9 cellular contexts compared by ENCODE assay signal in genomic region chr21:16587671-16588379, GRCh38.
DNase-seq lines count a peak whose midpoint lies in the region; ATAC-seq, FAIRE-seq and TF ChIP-seq lines count a peak whose summit lies in the region.
"Had no signal": no experiment of that assay in that cellular context is flagged by ENCODE, and none has a peak within 500 bp of the region (broad histone marks: within the 10 kb centered on the region; RNA-seq: fewer than 3 reads in every experiment).

No MANE protein-coding gene starts in this region.

- H3K36me3 ChIP-seq in liver (ENCODE audit: control insufficient read depth in 4 of 4, insufficient read depth in 3 of 4, low read depth in 1 of 4, low read length in 3 of 4) (no peaks in the 10 kb centered on the region), HepG2 (replicated peaks in 1 of 2; ENCODE audit: control insufficient read depth in 1 of 2, insufficient read depth in 2 of 2, low read length in 2 of 2) (no peaks in the 10 kb centered on the region), endothelial cell of umbilical vein (ENCODE audit: control insufficient read depth in 2 of 2, extremely low read depth in 1 of 2, insufficient read depth in 2 of 2, low read length in 2 of 2) (no peaks in the 10 kb centered on the region), mesodermal cell (ENCODE audit: control insufficient read depth, insufficient read depth, low read length) (no peaks in the 10 kb centered on the region)

- H3K27me3 Mint-ChIP-seq in natural killer cell (ENCODE audit: low read depth in 2 of 2): no peaks in the 10 kb centered on the region

- H3K79me2 ChIP-seq in HepG2 (ENCODE audit: insufficient read depth, low read length) (no peaks in the 10 kb centered on the region), endothelial cell of umbilical vein (ENCODE audit: control insufficient read depth, insufficient read depth, low read length) (no peaks in the 10 kb centered on the region)

- H3K4me2 ChIP-seq in HepG2 (ENCODE audit: low read depth, low read length) (no peak overlapping the region; the same call in 1 of the 2 replicates), endothelial cell of umbilical vein (ENCODE audit: insufficient read depth, low read length) (peak overlapping the region; percentile 94)

- H3K9ac ChIP-seq in liver (ENCODE audit: low read depth in 1 of 2, low read length in 2 of 2): peak overlapping the region; percentile 66 to 67
- H3K9ac ChIP-seq in HepG2 (ENCODE audit: insufficient read depth, low read depth, low read length): no peak overlapping the region
- peak overlapping the region; percentile 66 for H3K9ac ChIP-seq in endothelial cell of umbilical vein (replicated peaks; ENCODE audit: extremely low read depth, insufficient read depth, low read length)

- peak overlapping the region; percentile 89 to 90 for H3K27ac ChIP-seq in liver (ENCODE audit: low read depth in 1 of 2, low read length in 2 of 2)
- H3K27ac ChIP-seq in HepG2 (ENCODE audit: extremely low read length, insufficient read depth, low read length): no peak overlapping the region
- H3K27ac ChIP-seq in endothelial cell of umbilical vein (ENCODE audit: insufficient read depth, low read depth, low read length): peak overlapping the region; percentile 76
- peak overlapping the region; percentile 72 for H3K27ac ChIP-seq in mesodermal cell (ENCODE audit: low read depth, low read length, severe bottlenecking)

- FAIRE-seq in HepG2 (lab: Jason Lieb, UNC): no peak
- peak; percentile 21 for FAIRE-seq in endothelial cell of umbilical vein (lab: Jason Lieb, UNC)

- H2AFZ ChIP-seq in HepG2 (ENCODE audit: low read length): no peak overlapping the region
- H2AFZ ChIP-seq in endothelial cell of umbilical vein (ENCODE audit: low read depth, low read length): peak overlapping the region; percentile 41

- no peaks in the 10 kb centered on the region for H3K9me3 ChIP-seq in liver (ENCODE audit: control insufficient read depth in 4 of 4, low read length in 3 of 4)
- no peaks in the 10 kb centered on the region for H3K9me3 ChIP-seq in HepG2 (ENCODE audit: low read length)
- H3K9me3 ChIP-seq in endothelial cell of umbilical vein (replicated peaks; ENCODE audit: control insufficient read depth, insufficient read depth, low read length): no peaks in the 10 kb centered on the region
- H3K9me3 ChIP-seq in mesodermal cell (ENCODE audit: control insufficient read depth, low read length): no peaks in the 10 kb centered on the region

- H3K27me3 ChIP-seq in liver (ENCODE audit: control insufficient read depth in 4 of 4, insufficient read depth in 4 of 4, low read length in 3 of 4): no peaks in the 10 kb centered on the region
- H3K27me3 ChIP-seq in HepG2 (ENCODE audit: control insufficient read depth in 1 of 2, insufficient read depth in 2 of 2, low read length in 2 of 2): no peaks in the 10 kb centered on the region
- no peaks in the 10 kb centered on the region for H3K27me3 ChIP-seq in endothelial cell of umbilical vein (ENCODE audit: control insufficient read depth in 2 of 2, insufficient read depth in 2 of 2, low read length in 2 of 2)

- 17% methylated on average over 7 of the region's 7 CpGs for WGBS in liver
- 24% methylated on average over 7 of the region's 7 CpGs for WGBS in HepG2 (ENCODE audit: low lambda C conversion rate)
- 32 to 34% methylated on average over 6 to 7 of the region's 7 CpGs for WGBS in mesodermal cell (ENCODE audit: insufficient coverage in 2 of 2), 2 experiments

- TF ChIP-seq RAD21 in liver (IDR thresholded peaks at IDR 0.05) (peak in 1 of 2 donors; percentile 6), HepG2 (CRISPR knock-in tag; IDR thresholded peaks at IDR 0.05) (no peak)

- H3K4me1 ChIP-seq in liver (ENCODE audit: control insufficient read depth in 4 of 4, insufficient read depth in 4 of 4, low read length in 3 of 4) (peaks cover 1 to 12% (median 6%) of the 10 kb centered on the region in 4 donors), HepG2 (ENCODE audit: insufficient read depth, low read length) (peaks cover 9% of the 10 kb centered on the region), endothelial cell of umbilical vein (ENCODE audit: control insufficient read depth, extremely low read depth, insufficient read depth, low read length) (peaks cover 34% of the 10 kb centered on the region), mesodermal cell (ENCODE audit: control insufficient read depth, insufficient read depth, low read length, poor library complexity, severe bottlenecking) (peaks cover 7% of the 10 kb centered on the region)

- H3K9me1 ChIP-seq in endothelial cell of umbilical vein (replicated peaks; ENCODE audit: control insufficient read depth, extremely low read depth, insufficient read depth, low read length): no peaks in the 10 kb centered on the region

- H4K20me1 ChIP-seq in HepG2 (ENCODE audit: insufficient read depth, low read length) (no peaks in the 10 kb centered on the region), endothelial cell of umbilical vein (replicated peaks; ENCODE audit: control insufficient read depth, extremely low read depth, insufficient read depth, low read length) (no peaks in the 10 kb centered on the region)

- TF ChIP-seq POLR2A in HepG2 (IDR thresholded peaks at IDR 0.05; ENCODE audit: insufficient read depth in 1 of 2, low read depth in 2 of 2, low read length in 2 of 2) (no peak), endothelial cell of umbilical vein (IDR thresholded peaks at IDR 0.05; ENCODE audit: low read depth, low read length) (no peak)

- no peak for TF ChIP-seq EP300 in HepG2 (IDR thresholded peaks at IDR 0.05; ENCODE audit: low read depth in 2 of 2, low read length in 2 of 2)
- no peak for TF ChIP-seq EP300 in HepG2 (CRISPR knock-in tag; IDR thresholded peaks at IDR 0.05; ENCODE audit: borderline replicate concordance)

- DNase-seq in HepG2 (ENCODE audit: low spot score) (no peak), endothelial cell of umbilical vein (ENCODE audit: low read depth, low spot score) (peak; percentile 75), AML-193 (lab: John Stamatoyannopoulos, UW) (no peak), OCI-M2 (lab: John Stamatoyannopoulos, UW; ENCODE audit: unreplicated experiment) (no peak), natural killer cell (no peak)
- DNase-seq: activated CD8-positive, alpha-beta memory T cell treated with anti-CD3 and anti-CD28 coated beads for 24 hours had no signal

- H3K4me1 Mint-ChIP-seq in natural killer cell: no peaks in the 10 kb centered on the region

- intact Hi-C loops in HepG2 (cut with micrococcal nuclease; ENCODE audit: unreplicated experiment): no loop called here
- intact Hi-C loops in endothelial cell of umbilical vein (cut with micrococcal nuclease): loop anchor here (2.0 to 5.0 kb wide), 2 partner anchors 56 to 163 kb away; no protein-coding TSS in a partner anchor
- intact Hi-C loops in natural killer cell (cut with micrococcal nuclease): no loop called here

- dilution Hi-C loops in endothelial cell of umbilical vein (cut with MboI; ENCODE audit: extremely low pct_ligation_motif_present, low sequenced_read_pairs): no loop called here

- H3K4me3 Mint-ChIP-seq in natural killer cell: no peak overlapping the region

- CTCF ChIA-PET in HepG2 (lab: Yijun Ruan, JAX; ENCODE audit: low intra/inter-chr PET ratio, low total read pairs): no interaction called here
- CTCF ChIA-PET in endothelial cell of umbilical vein (lab: Charles Lee): interaction anchor here (0.9 to 1.9 kb wide), 5 partner anchors 9 to 169 kb away, joined by 3 to 7 read pairs (median 3); no protein-coding TSS in a partner anchor

- no TSS peak for BruUV-seq in HepG2 (replicated peaks; lab: Mats Ljungman, UMichigan)
- BruUV-seq in endothelial cell of umbilical vein (replicated peaks; lab: Mats Ljungman, UMichigan): TSS peak; percentile 79

- POLR2A ChIA-PET in HepG2 (lab: Yijun Ruan, JAX): no interaction called here
- POLR2A ChIA-PET in endothelial cell of umbilical vein (lab: Charles Lee): interaction anchor here (0.6 kb wide), 1 partner anchor 14 kb away, joined by 4 read pairs; no protein-coding TSS in a partner anchor

- in situ Hi-C loops in HepG2 (cut with HindIII; ENCODE audit: extremely low pct_ligation_motif_present, low pct_unique_long_range_greater_than_20kb): no loop called here

- H3K4me3 ChIP-seq in liver (ENCODE audit: low read depth in 1 of 3, low read length in 3 of 3) (peak overlapping the region in 2 of 3 donors; percentile 39 to 45), HepG2 (replicated peaks in 1 of 3; ENCODE audit: insufficient read depth in 1 of 3, low read depth in 2 of 3, low read length in 3 of 3) (no peak overlapping the region), endothelial cell of umbilical vein (replicated peaks in 1 of 3; ENCODE audit: insufficient read depth in 1 of 3, low read depth in 1 of 3, low read length in 3 of 3) (peak overlapping the region in 1 of 3 experiments; percentile 40), mesodermal cell (ENCODE audit: extremely low read depth, insufficient read depth, low read length, poor library complexity, severe bottlenecking) (peak overlapping the region; percentile 16)

- TF ChIP-seq CTCF in liver (IDR thresholded peaks at IDR 0.05; ENCODE audit: low read depth, low read length, missing input control) (no peak), HepG2 (CRISPR knock-in tag; IDR thresholded peaks at IDR 0.05) (no peak), endothelial cell of umbilical vein (IDR thresholded peaks at IDR 0.05; ENCODE audit: extremely low read depth in 1 of 2, insufficient read depth in 1 of 2, low read depth in 1 of 2, low read length in 2 of 2) (no peak), natural killer cell (IDR thresholded peaks at IDR 0.05) (no peak)

- H3K27ac Mint-ChIP-seq in natural killer cell: no peak overlapping the region

- no peak for ATAC-seq in HepG2
- no peak for ATAC-seq in GM18520 (IDR thresholded peaks at IDR 0.05; ENCODE audit: unreplicated experiment)
- ATAC-seq in natural killer cell: no peak

- peaks cover 6 to 7% of the 10 kb centered on the region in 2 donors for H3K9me3 Mint-ChIP-seq in natural killer cell

- H3K36me3 Mint-ChIP-seq in natural killer cell: peaks cover 10% of the 10 kb centered on the region

TF ChIP-seq in HepG2, 621 proteins besides CTCF, POLR2A, EP300 and RAD21 (continues in another document):
- TF ChIP-seq ZNF234 (CRISPR knock-in tag; conservative IDR thresholded peaks at IDR 0.05) (no peak), GPN1 (CRISPR knock-in tag; IDR thresholded peaks at IDR 0.05; ENCODE audit: borderline replicate concordance) (no peak), ZMYM3 (CRISPR knock-in tag; IDR thresholded peaks at IDR 0.05) (no peak), EZH2 (conservative IDR thresholded peaks at IDR 0.05; ENCODE audit: low read depth, low read length) (no peak), ZSCAN12 (CRISPR knock-in tag; IDR thresholded peaks at IDR 0.05) (no peak), HMGA1 (CRISPR knock-in tag; conservative IDR thresholded peaks at IDR 0.05) (no peak)

TF ChIP-seq in endothelial cell of umbilical vein, 7 proteins besides CTCF, POLR2A, EP300 and RAD21 (continues in another document):
- TF ChIP-seq MAX (IDR thresholded peaks at IDR 0.05; ENCODE audit: insufficient read depth, insufficient read length) (no peak), MYC (IDR thresholded peaks at IDR 0.05; ENCODE audit: low read depth, low read length) (no peak), FOS (IDR thresholded peaks at IDR 0.05; ENCODE audit: borderline replicate concordance, insufficient read depth, low read length) (peak; percentile 57)

Comparison
In these comparisons a context has a peak if more than half of its experiments do, and no peak if none do; other contexts are left out.
1. H3K4me3 ChIP-seq: peak in liver (2 of 3) and mesodermal cell (single experiment); none in HepG2 (0 of 3).